1 cellular context compared by ENCODE assay signal in genomic region chr4:109395694-109396093, GRCh38.
TF ChIP-seq lines count a peak whose summit lies in the region.

No MANE protein-coding gene starts in this region.

TF ChIP-seq in GM23338, 12 proteins besides CTCF, POLR2A, EP300 and RAD21 (continued from another document):
- TF ChIP-seq, protein P1, sequence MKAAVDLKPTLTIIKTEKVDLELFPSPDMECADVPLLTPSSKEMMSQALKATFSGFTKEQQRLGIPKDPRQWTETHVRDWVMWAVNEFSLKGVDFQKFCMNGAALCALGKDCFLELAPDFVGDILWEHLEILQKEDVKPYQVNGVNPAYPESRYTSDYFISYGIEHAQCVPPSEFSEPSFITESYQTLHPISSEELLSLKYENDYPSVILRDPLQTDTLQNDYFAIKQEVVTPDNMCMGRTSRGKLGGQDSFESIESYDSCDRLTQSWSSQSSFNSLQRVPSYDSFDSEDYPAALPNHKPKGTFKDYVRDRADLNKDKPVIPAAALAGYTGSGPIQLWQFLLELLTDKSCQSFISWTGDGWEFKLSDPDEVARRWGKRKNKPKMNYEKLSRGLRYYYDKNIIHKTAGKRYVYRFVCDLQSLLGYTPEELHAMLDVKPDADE (IDR thresholded peaks at IDR 0.05), result no peak
- no peak for TF ChIP-seq REST (IDR thresholded peaks at IDR 0.05; ENCODE audit: unreplicated experiment)
TF ChIP-seq in GM23338: peak in this region for 0.
